16 cellular contexts compared by ENCODE assay signal in genomic region chr17:61419496-61420046, GRCh38. TPM values are rescaled to one million over a fixed set of nuclear protein-coding genes. Genes with fewer than 3 reads are reported as not detected.
DNase-seq lines count a peak whose midpoint lies in the region; ATAC-seq, FAIRE-seq and TF ChIP-seq lines count a peak whose summit lies in the region.
"Had no signal": no experiment of that assay in that cellular context is flagged by ENCODE, and none has a peak within 500 bp of the region (broad histone marks: within the 10 kb centered on the region; RNA-seq: fewer than 3 reads in every experiment).

No MANE protein-coding gene starts in this region.

- H3K9me3 Mint-ChIP-seq in endodermal cell (no peaks in the 10 kb centered on the region), neural crest cell (no peaks in the 10 kb centered on the region)
- H3K9me3 Mint-ChIP-seq in effector memory CD8-positive, alpha-beta T cell: no peaks in the 10 kb centered on the region
- H3K9me3 Mint-ChIP-seq: HFFc6 had no signal

- H3K4me1 Mint-ChIP-seq in endodermal cell (no peaks in the 10 kb centered on the region), neural crest cell (peaks cover 11% of the 10 kb centered on the region)
- peaks cover 0 to 4% of the 10 kb centered on the region in 2 donors for H3K4me1 Mint-ChIP-seq in effector memory CD8-positive, alpha-beta T cell (ENCODE audit: low read depth in 2 of 2)
- H3K4me1 Mint-ChIP-seq: CD4-positive, CD25-positive, alpha-beta regulatory T cell had no signal

- H3K9me3 ChIP-seq in Panc1 (ENCODE audit: control insufficient read depth, insufficient read depth, low read depth, low read length) (no peaks in the 10 kb centered on the region), endodermal cell (ENCODE audit: control insufficient read depth, low read length) (no peaks in the 10 kb centered on the region), kidney (ENCODE audit: control insufficient read depth in 1 of 2, low read length in 2 of 2) (no peaks in the 10 kb centered on the region)
- H3K9me3 ChIP-seq: BLaER1 treated with 17β-estradiol and CSF1 and Interleukin-3, amounts not matched to agents 10 nM and 100 nM had no signal

- H3K4me3 Mint-ChIP-seq in endodermal cell (no peak overlapping the region), neural crest cell (no peak overlapping the region)
- H3K4me3 Mint-ChIP-seq in effector memory CD8-positive, alpha-beta T cell: no peak overlapping the region
- H3K4me3 Mint-ChIP-seq: HFFc6 had no signal

- H3K27me3 Mint-ChIP-seq in endodermal cell (ENCODE audit: insufficient read depth): peaks cover 72% of the 10 kb centered on the region
- H3K27me3 Mint-ChIP-seq in neural crest cell (ENCODE audit: low read depth): peaks cover 39% of the 10 kb centered on the region
- H3K27me3 Mint-ChIP-seq in effector memory CD8-positive, alpha-beta T cell: peaks cover 45 to 89% of the 10 kb centered on the region in 2 donors

- no peaks in the 10 kb centered on the region for H3K36me3 ChIP-seq in Panc1 (ENCODE audit: control insufficient read depth, insufficient read depth, low read length)
- no peaks in the 10 kb centered on the region for H3K36me3 ChIP-seq in endodermal cell (ENCODE audit: control insufficient read depth, insufficient read depth, low read length)
- H3K36me3 ChIP-seq in kidney (ENCODE audit: control insufficient read depth in 1 of 2, insufficient read depth in 2 of 2, low read length in 2 of 2): no peaks in the 10 kb centered on the region
- H3K36me3 ChIP-seq: BLaER1 treated with 17β-estradiol and CSF1 and Interleukin-3, amounts not matched to agents 10 nM and 100 nM had no signal

- WGBS in endodermal cell (ENCODE audit: insufficient coverage in 1 of 2, insufficient read length in 1 of 2), 2 experiments: 87 to 94% methylated on average over 6 to 8 of the region's 8 CpGs

- in situ Hi-C loops in Panc1 (cut with HindIII; ENCODE audit: low pct_unique_long_range_greater_than_20kb, low sequenced_read_pairs): no loop called here

- no peak for ATAC-seq in Panc1
- ATAC-seq in effector memory CD8-positive, alpha-beta T cell (replicated peaks): no peak

- H3K27me3 ChIP-seq in Panc1 (ENCODE audit: control insufficient read depth, insufficient read depth, low read length) (no peaks in the 10 kb centered on the region; the same call in 1 of the 2 replicates), endodermal cell (ENCODE audit: control insufficient read depth, insufficient read depth, low read length, poor library complexity, severe bottlenecking) (peaks cover 57% of the 10 kb centered on the region)

- no peak for TF ChIP-seq CTCF in Panc1 (IDR thresholded peaks at IDR 0.05)
- no peak for TF ChIP-seq CTCF in endodermal cell (conservative IDR thresholded peaks at IDR 0.05)
- TF ChIP-seq CTCF in neural crest cell (conservative IDR thresholded peaks at IDR 0.05): no peak
- no peak for TF ChIP-seq CTCF in kidney (IDR thresholded peaks at IDR 0.05; ENCODE audit: borderline replicate concordance, extremely low read depth, insufficient read depth)

- peak; percentile 95 for FAIRE-seq in urothelium cell line (lab: Jason Lieb, UNC)
- FAIRE-seq in kidney (lab: Jason Lieb, UNC): no peak

- H3K4me1 ChIP-seq in Panc1 (ENCODE audit: control insufficient read depth, insufficient read depth, low read length): peaks cover 7% of the 10 kb centered on the region
- H3K4me1 ChIP-seq in endodermal cell (ENCODE audit: control insufficient read depth, insufficient read depth, low read length): no peaks in the 10 kb centered on the region
- peaks cover 2 to 6% of the 10 kb centered on the region in 2 donors for H3K4me1 ChIP-seq in kidney (ENCODE audit: control insufficient read depth in 1 of 2, insufficient read depth in 1 of 2, low read depth in 1 of 2, low read length in 2 of 2)

- H3K27ac Mint-ChIP-seq in endodermal cell (no peak overlapping the region), neural crest cell (ENCODE audit: unreplicated experiment) (peak overlapping the region; percentile 69)
- no peak overlapping the region for H3K27ac Mint-ChIP-seq in effector memory CD8-positive, alpha-beta T cell
- H3K27ac Mint-ChIP-seq: CD4-positive, CD25-positive, alpha-beta regulatory T cell; HFFc6 had no signal

- DNase-seq in Panc1 (ENCODE audit: low read depth, low spot score) (no peak), endodermal cell (peak; percentile 43), neural crest cell (ENCODE audit: low read depth, low spot score) (no peak), urothelium cell line (ENCODE audit: low spot score) (no peak), kidney (no peak)
- DNase-seq in stimulated activated CD4-positive, alpha-beta T cell treated with anti-CD3 and anti-CD28 coated beads, Interleukin-12 subunit alpha, Interleukin-12 subunit beta, amount 100 ng/mL, for 4 hours: no peak
- DNase-seq in effector memory CD8-positive, alpha-beta T cell: no peak
- DNase-seq: ACHN; CD4-positive, CD25-positive, alpha-beta regulatory T cell; DMS53; GF-D8; HCEC 1CT; HFFc6 had no signal

- H3K4me3 ChIP-seq in Panc1 (ENCODE audit: low read depth in 2 of 2, low read length in 2 of 2) (no peak overlapping the region), endodermal cell (ENCODE audit: low read length) (no peak overlapping the region), kidney (ENCODE audit: low read length in 2 of 2) (no peak overlapping the region)
- H3K4me3 ChIP-seq: BLaER1 treated with 17β-estradiol and CSF1 and Interleukin-3, amounts not matched to agents 10 nM and 100 nM had no signal

- BruUV-seq in Panc1 (replicated peaks; lab: Mats Ljungman, UMichigan): no TSS peak

- POLR2A ChIA-PET in Panc1 (lab: Charles Lee): no interaction called here

- H3K36me3 Mint-ChIP-seq in endodermal cell (ENCODE audit: low read depth): no peaks in the 10 kb centered on the region
- no peaks in the 10 kb centered on the region for H3K36me3 Mint-ChIP-seq in neural crest cell (ENCODE audit: low read depth)
- H3K36me3 Mint-ChIP-seq in effector memory CD8-positive, alpha-beta T cell (ENCODE audit: insufficient read depth): no peaks in the 10 kb centered on the region
- H3K36me3 Mint-ChIP-seq: CD4-positive, CD25-positive, alpha-beta regulatory T cell had no signal

- no peak overlapping the region for H3K9ac ChIP-seq in endodermal cell (ENCODE audit: extremely low read depth, low read length, poor library complexity, severe bottlenecking)
- no peak overlapping the region for H3K9ac ChIP-seq in kidney (ENCODE audit: low read length in 2 of 2)
- H3K9ac ChIP-seq: BLaER1 treated with 17β-estradiol and CSF1 and Interleukin-3, amounts not matched to agents 10 nM and 100 nM had no signal

- CTCF ChIA-PET in Panc1 (lab: Charles Lee): no interaction called here

- peak overlapping the region; percentile 17; the same call in 1 of the 2 replicates for H3K27ac ChIP-seq in Panc1 (ENCODE audit: low read length)
- no peak overlapping the region for H3K27ac ChIP-seq in endodermal cell (ENCODE audit: low read depth, low read length)
- no peak overlapping the region for H3K27ac ChIP-seq in kidney (ENCODE audit: low read depth in 2 of 2, low read length in 2 of 2)
- H3K27ac ChIP-seq: BLaER1 treated with 17β-estradiol and CSF1 and Interleukin-3, amounts not matched to agents 10 nM and 100 nM; HL-60 had no signal

- intact Hi-C loops in Panc1 (cut with micrococcal nuclease; ENCODE audit: unreplicated experiment) (no loop called here), kidney (cut with DNase I) (loop anchor here (10.0 kb wide), 2 partner anchors 125 to 425 kb away; no protein-coding TSS in a partner anchor)

RNA-seq across cellular contexts. Expression of gene TBX2, which starts 19.9 kb away (rescaled TPM):
- total RNA-seq in Panc1 (2021; ENCODE audit: unreplicated experiment) (35.6 TPM), endodermal cell (under 1 TPM in 1 of 2 donors, not detected in 1; 0.07 TPM), neural crest cell (16.1 and 18.7 TPM in 2 replicates), kidney (66.4 TPM)
- polyA plus RNA-seq in Panc1 (2012; ENCODE audit: insufficient read length): 30.7 TPM
- 2.8 TPM for polyA plus RNA-seq in endodermal cell (2013, experiment 1 of 2)
- polyA plus RNA-seq in endodermal cell (2013, experiment 2 of 2): 2.1 TPM
- polyA plus RNA-seq in kidney (ENCODE audit: insufficient read depth, low read depth, low replicate concordance): 122 TPM
- total RNA-seq: CD4-positive, CD25-positive, alpha-beta regulatory T cell had no signal
- polyA plus RNA-seq: CD4-positive, CD25-positive, alpha-beta regulatory T cell had no signal

RNA-seq across cellular contexts. Expression of gene TBX4, which starts 32.7 kb away (rescaled TPM):
- total RNA-seq in Panc1 (2021; ENCODE audit: unreplicated experiment): not detected
- polyA plus RNA-seq in Panc1 (2012; ENCODE audit: insufficient read length): 0.19 TPM
- total RNA-seq in endodermal cell: not detected
- 1.5 TPM for polyA plus RNA-seq in endodermal cell (2013, experiment 1 of 2)
- 1.4 TPM for polyA plus RNA-seq in endodermal cell (2013, experiment 2 of 2)
- total RNA-seq in neural crest cell: not detected in 2 replicates
- total RNA-seq in kidney: not detected
- not detected for polyA plus RNA-seq in kidney (ENCODE audit: insufficient read depth, low read depth, low replicate concordance)
- total RNA-seq: CD4-positive, CD25-positive, alpha-beta regulatory T cell; H4 had no signal
- polyA plus RNA-seq: CD4-positive, CD25-positive, alpha-beta regulatory T cell had no signal

Comparison
In these comparisons a context has a peak if more than half of its experiments do, and no peak if none do; other contexts are left out.
1. RNA of gene TBX2, which starts 19.9 kb away (total RNA-seq): 66.4 TPM in kidney (single experiment), 35.6 TPM in Panc1 (single experiment) and 16.1 to 18.7 TPM in neural crest cell; 0.07 TPM in endodermal cell; every median in the first group is over 10 times any median in the second.